13 cellular contexts compared by ENCODE assay signal in genomic region chr10:36489181-36489927, GRCh38.
DNase-seq lines count a peak whose midpoint lies in the region; ATAC-seq lines count a peak whose summit lies in the region.
"Had no signal": no experiment of that assay in that cellular context is flagged by ENCODE, and none has a peak within 500 bp of the region (broad histone marks: within the 10 kb centered on the region; RNA-seq: fewer than 3 reads in every experiment).

No MANE protein-coding gene starts in this region.

- H3K27ac Mint-ChIP-seq in activated T-helper 2 cell treated with anti-CD3 and anti-CD28 coated beads, Interferon-gamma antibody, Interleukin-2, Interleukin-4, amounts not matched to agents 10 μg/mL and 5 μg/mL and 100 μg/mL, durations not matched to agents 14 hours and 24 hours and 36 hours: no peak overlapping the region
- no peak overlapping the region for H3K27ac Mint-ChIP-seq in natural killer cell treated with Interleukin-12 subunit alpha and Interleukin-12 subunit beta and Interleukin-15 and Interleukin-18, amount 100 ng/mL, for 72 hours

- ATAC-seq in HG02885 (IDR thresholded peaks at IDR 0.05; ENCODE audit: poor library complexity, unreplicated experiment): no peak
- ATAC-seq in natural killer cell treated with Interleukin-12 subunit alpha and Interleukin-12 subunit beta and Interleukin-15 and Interleukin-18, amount 100 ng/mL, for 72 hours: no peak

- H3K4me3 Mint-ChIP-seq in activated T-helper 2 cell treated with anti-CD3 and anti-CD28 coated beads, Interferon-gamma antibody, Interleukin-2, Interleukin-4, amounts not matched to agents 10 μg/mL and 5 μg/mL and 100 μg/mL, durations not matched to agents 14 hours and 24 hours and 36 hours (ENCODE audit: low read depth): no peak overlapping the region
- H3K4me3 Mint-ChIP-seq in natural killer cell treated with Interleukin-12 subunit alpha and Interleukin-12 subunit beta and Interleukin-15 and Interleukin-18, amount 100 ng/mL, for 72 hours: no peak overlapping the region

- H3K36me3 Mint-ChIP-seq in activated T-helper 2 cell treated with anti-CD3 and anti-CD28 coated beads, Interferon-gamma antibody, Interleukin-2, Interleukin-4, amounts not matched to agents 10 μg/mL and 5 μg/mL and 100 μg/mL, durations not matched to agents 14 hours and 24 hours and 36 hours (ENCODE audit: low read depth): no peaks in the 10 kb centered on the region
- H3K36me3 Mint-ChIP-seq in natural killer cell treated with Interleukin-12 subunit alpha and Interleukin-12 subunit beta and Interleukin-15 and Interleukin-18, amount 100 ng/mL, for 72 hours: no peaks in the 10 kb centered on the region

- peaks cover 13% of the 10 kb centered on the region for H3K9me3 Mint-ChIP-seq in activated T-helper 2 cell treated with anti-CD3 and anti-CD28 coated beads, Interferon-gamma antibody, Interleukin-2, Interleukin-4, amounts not matched to agents 10 μg/mL and 5 μg/mL and 100 μg/mL, durations not matched to agents 14 hours and 24 hours and 36 hours
- no peaks in the 10 kb centered on the region for H3K9me3 Mint-ChIP-seq in natural killer cell treated with Interleukin-12 subunit alpha and Interleukin-12 subunit beta and Interleukin-15 and Interleukin-18, amount 100 ng/mL, for 72 hours

- DNase-seq in RPMI7951 (ENCODE audit: low read depth): peak; percentile 23
- DNase-seq in dedifferentiated amniotic fluid mesenchymal stem cell (ENCODE audit: extremely low spot score): peak; percentile 23
- DNase-seq in left kidney (ENCODE audit: low read depth, low spot score): peak; percentile 44
- peak; percentile 68 for DNase-seq in smooth muscle cell of the brain vasculature (ENCODE audit: low read depth, low spot score)
- DNase-seq in NCI-H69 (lab: John Stamatoyannopoulos, UW): no peak
- DNase-seq in activated T-helper 2 cell treated with anti-CD3 and anti-CD28 coated beads, Interferon-gamma antibody, Interleukin-2, Interleukin-4, amounts not matched to agents 10 μg/mL and 5 μg/mL and 100 μg/mL, durations not matched to agents 14 hours and 24 hours and 36 hours (ENCODE audit: low spot score): no peak
- DNase-seq in natural killer cell treated with Interleukin-12 subunit alpha and Interleukin-12 subunit beta and Interleukin-15 and Interleukin-18, amount 100 ng/mL, for 72 hours (ENCODE audit: low spot score): no peak
- DNase-seq: activated gamma-delta T cell; C1 segment of cervical spinal cord; caudate nucleus; DMS79 treated with DMSO at 0.1 percent for 48 hours; stimulated activated CD8-positive, alpha-beta memory T cell treated with anti-CD3 and anti-CD28 coated beads, Interleukin-4, amount 100 ng/mL, for 48 hours had no signal

- no peaks in the 10 kb centered on the region for H3K27me3 Mint-ChIP-seq in activated T-helper 2 cell treated with anti-CD3 and anti-CD28 coated beads, Interferon-gamma antibody, Interleukin-2, Interleukin-4, amounts not matched to agents 10 μg/mL and 5 μg/mL and 100 μg/mL, durations not matched to agents 14 hours and 24 hours and 36 hours (ENCODE audit: low read depth)
- H3K27me3 Mint-ChIP-seq in natural killer cell treated with Interleukin-12 subunit alpha and Interleukin-12 subunit beta and Interleukin-15 and Interleukin-18, amount 100 ng/mL, for 72 hours: no peaks in the 10 kb centered on the region

- no peaks in the 10 kb centered on the region for H3K4me1 Mint-ChIP-seq in activated T-helper 2 cell treated with anti-CD3 and anti-CD28 coated beads, Interferon-gamma antibody, Interleukin-2, Interleukin-4, amounts not matched to agents 10 μg/mL and 5 μg/mL and 100 μg/mL, durations not matched to agents 14 hours and 24 hours and 36 hours (ENCODE audit: low read depth)
- H3K4me1 Mint-ChIP-seq in natural killer cell treated with Interleukin-12 subunit alpha and Interleukin-12 subunit beta and Interleukin-15 and Interleukin-18, amount 100 ng/mL, for 72 hours (ENCODE audit: low read depth in 2 of 2): no peaks in the 10 kb centered on the region

- intact Hi-C loops in activated T-helper 2 cell treated with anti-CD3 and anti-CD28 coated beads, Interferon-gamma antibody, Interleukin-2, Interleukin-4, amounts not matched to agents 10 μg/mL and 5 μg/mL and 100 μg/mL, durations not matched to agents 14 hours and 24 hours and 36 hours (cut with micrococcal nuclease): no loop called here

Comparison
In these comparisons a context has a peak if more than half of its experiments do, and no peak if none do; other contexts are left out.
1. DNase-seq: peak in RPMI7951 (single experiment), dedifferentiated amniotic fluid mesenchymal stem cell (single experiment), left kidney (single experiment) and smooth muscle cell of the brain vasculature (single experiment); none in NCI-H69 (single experiment), activated T-helper 2 cell treated with anti-CD3 and anti-CD28 coated beads, Interferon-gamma antibody, Interleukin-2, Interleukin-4, amounts not matched to agents 10 μg/mL and 5 μg/mL and 100 μg/mL, durations not matched to agents 14 hours and 24 hours and 36 hours (single experiment) and natural killer cell treated with Interleukin-12 subunit alpha and Interleukin-12 subunit beta and Interleukin-15 and Interleukin-18, amount 100 ng/mL, for 72 hours (single experiment).